Comparison of ENCODE assay signal across 22 cellular contexts in genomic region chr6:36639171-36639808, GRCh38. TPM values are rescaled to one million over a fixed set of nuclear protein-coding genes. Genes with fewer than 3 reads are reported as not detected.
"Had no signal": no experiment of that assay in that cellular context is flagged by ENCODE, and none has a peak within 500 bp of the region (broad histone marks: within the 10 kb centered on the region; RNA-seq: fewer than 3 reads in every experiment).

No MANE protein-coding gene starts in this region.

- H3K27me3 Mint-ChIP-seq: progenitor cell of endocrine pancreas, type B pancreatic cell had no signal

- H3K9me3 Mint-ChIP-seq: activated naive CD4-positive, alpha-beta T cell treated with anti-CD3 and anti-CD28 coated beads, Interleukin-2, amount 50 U/mL, for 72 hours; immature natural killer cell; mesothelial cell of epicardium; naive thymus-derived CD8-positive, alpha-beta T cell; T-helper 1 cell treated with Interleukin-12 subunit alpha and Interleukin-12 subunit beta and Interleukin-4 antibody, amounts not matched to agents 30 μg/mL and 1 μg/mL, for 36 hours; type B pancreatic cell; WTC11 had no signal

- H3K27ac ChIP-seq: coronary artery, epithelial cell of prostate, foreskin keratinocyte, thoracic aorta, vagina had no signal

- H3K36me3 Mint-ChIP-seq: activated naive CD4-positive, alpha-beta T cell treated with anti-CD3 and anti-CD28 coated beads, Interleukin-2, amount 50 U/mL, for 72 hours; mesothelial cell of epicardium; naive thymus-derived CD8-positive, alpha-beta T cell; type B pancreatic cell; WTC11 had no signal

- H3K9me3 ChIP-seq: thoracic aorta, vagina had no signal

- H3K4me3 ChIP-seq: coronary artery, thoracic aorta, vagina had no signal

- DNase-seq: activated CD8-positive, alpha-beta T cell treated with anti-CD3 and anti-CD28 coated beads, Interleukin-2, amount 10 ng/mL, durations not matched to agents 7 days and 5 days; activated T-cell treated with anti-CD3 and anti-CD28 coated beads, Interleukin-2, amount 50 U/mL, for 1 hour; aorta; foreskin keratinocyte; left ventricle myocardium superior; mammary epithelial cell; naive thymus-derived CD8-positive, alpha-beta T cell; retina; stimulated activated CD4-positive, alpha-beta T cell treated with anti-CD3 and anti-CD28 coated beads, Interleukin-4, amount 100 ng/mL, for 1 hour; T1000 had no signal

- H3K36me3 ChIP-seq: thoracic aorta, vagina had no signal

- H3K4me1 ChIP-seq: foreskin keratinocyte had no signal

- H3K4me3 Mint-ChIP-seq: activated CD8-positive, alpha-beta T cell treated with anti-CD3 and anti-CD28 coated beads, Interleukin-2, amount 10 ng/mL, durations not matched to agents 7 days and 5 days; immature natural killer cell; mesothelial cell of epicardium; naive thymus-derived CD8-positive, alpha-beta T cell; T-helper 1 cell treated with Interleukin-12 subunit alpha and Interleukin-12 subunit beta and Interleukin-4 antibody, amounts not matched to agents 30 μg/mL and 1 μg/mL, for 36 hours; type B pancreatic cell; WTC11 had no signal

- H3K27ac Mint-ChIP-seq: activated CD8-positive, alpha-beta T cell treated with anti-CD3 and anti-CD28 coated beads, Interleukin-2, amount 10 ng/mL, durations not matched to agents 7 days and 5 days; immature natural killer cell; mesothelial cell of epicardium; naive thymus-derived CD8-positive, alpha-beta T cell; progenitor cell of endocrine pancreas; T-helper 1 cell treated with Interleukin-12 subunit alpha and Interleukin-12 subunit beta and Interleukin-4 antibody, amounts not matched to agents 30 μg/mL and 1 μg/mL, for 36 hours; type B pancreatic cell; WTC11 had no signal

- H3K4me1 Mint-ChIP-seq: immature natural killer cell had no signal

- ATAC-seq: activated CD8-positive, alpha-beta T cell treated with anti-CD3 and anti-CD28 coated beads, Interleukin-2, amount 10 ng/mL, durations not matched to agents 7 days and 5 days; activated naive CD4-positive, alpha-beta T cell treated with anti-CD3 and anti-CD28 coated beads, Interleukin-2, amount 50 U/mL, for 72 hours; foreskin keratinocyte; left ventricle myocardium superior; naive thymus-derived CD8-positive, alpha-beta T cell; WTC11 had no signal

- H3K27me3 ChIP-seq: foreskin keratinocyte, vagina had no signal

RNA-seq across cellular contexts. Expression of gene RAB44, which starts 58.3 kb away (rescaled TPM):
- total RNA-seq: activated CD8-positive, alpha-beta T cell treated with anti-CD3 and anti-CD28 coated beads, Interleukin-2, amount 10 ng/mL, durations not matched to agents 7 days and 5 days; foreskin keratinocyte; naive thymus-derived CD8-positive, alpha-beta T cell; osteocyte; progenitor cell of endocrine pancreas had no signal
